13 cellular contexts compared by ENCODE assay signal in the genomic region with DNA sequence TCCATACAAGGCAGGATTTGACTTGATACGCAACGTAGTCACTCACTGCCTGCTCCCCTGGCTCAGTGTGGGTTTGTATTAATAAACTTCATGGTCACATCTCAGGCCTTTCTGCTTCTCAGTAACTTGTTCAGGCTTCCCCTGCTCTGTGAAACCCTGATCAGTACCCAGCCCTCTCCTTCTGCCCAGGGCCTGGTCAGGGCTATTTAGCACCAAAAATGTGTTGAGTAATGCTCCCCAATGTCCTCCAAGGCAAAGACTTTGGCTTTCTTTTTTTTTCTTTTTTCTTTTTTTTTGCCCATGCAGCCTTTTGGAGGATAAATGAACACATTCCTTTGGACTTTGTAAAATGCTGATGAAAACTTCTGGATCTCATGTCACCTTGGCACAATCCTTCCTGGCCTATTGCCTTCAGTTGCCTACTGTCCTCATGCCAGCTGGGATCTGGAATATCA.
"Had no signal": no experiment of that assay in that cellular context is flagged by ENCODE, and none has a peak within 500 bp of the region (broad histone marks: within the 10 kb centered on the region; RNA-seq: fewer than 3 reads in every experiment).

No MANE protein-coding gene starts in this region.

- ATAC-seq: effector memory CD8-positive, alpha-beta T cell; pancreas had no signal

- H3K4me3 ChIP-seq: neural progenitor cell, pancreas had no signal

- H3K27me3 ChIP-seq: neural progenitor cell, pancreas had no signal

- H3K9me3 ChIP-seq: pancreas had no signal

- H3K27ac ChIP-seq: neural progenitor cell, pancreas had no signal

- DNase-seq: activated CD4-positive, alpha-beta T cell treated with anti-CD3 and anti-CD28 coated beads, Interleukin-2, amount 10 ng/mL, durations not matched to agents 7 days and 5 days; activated CD4-positive, CD25-positive, alpha-beta regulatory T cell; activated gamma-delta T cell treated with Interleukin-2 at 50 U/mL for 16 hours; activated naive CD8-positive, alpha-beta T cell treated with anti-CD3 and anti-CD28 coated beads for 36 hours; cerebellar nuclear complex; dermis blood vessel endothelial cell; effector memory CD8-positive, alpha-beta T cell; glutamatergic neuron; naive B cell; pancreas; stimulated activated CD4-positive, alpha-beta T cell treated with anti-CD3 and anti-CD28 coated beads, Interleukin-4, amount 100 ng/mL, for 1 hour; stimulated activated naive CD4-positive, alpha-beta T cell treated with Interleukin-2 at 50 U/mL for 16 hours had no signal

- H3K4me1 ChIP-seq: neural progenitor cell, pancreas had no signal

- H3K36me3 ChIP-seq: neural progenitor cell, pancreas had no signal

- H2AFZ ChIP-seq: neural progenitor cell had no signal

- H3K4me2 ChIP-seq: neural progenitor cell had no signal
